ENCODE assay signal across 8 cellular contexts in genomic region chr16:68022278-68022727, GRCh38. TPM values are rescaled to one million over a fixed set of nuclear protein-coding genes. Genes with fewer than 3 reads are reported as not detected.
DNase-seq lines count a peak whose midpoint lies in the region; ATAC-seq and TF ChIP-seq lines count a peak whose summit lies in the region.

No MANE protein-coding gene starts in this region.

- DNase-seq in AG04450 (ENCODE audit: low read depth, low spot score) (no peak), right cardiac atrium (no peak), smooth muscle cell (lab: John Stamatoyannopoulos, UW; ENCODE audit: unreplicated experiment) (no peak), SHP77 (lab: John Stamatoyannopoulos, UW) (no peak)
- no peak for DNase-seq in activated CD4-positive, alpha-beta memory T cell treated with anti-CD3 and anti-CD28 coated beads for 36 hours

- intact Hi-C loops in activated CD4-positive, alpha-beta memory T cell treated with anti-CD3 and anti-CD28 coated beads for 36 hours (cut with micrococcal nuclease): loop anchor here (2.0 kb wide), 3 partner anchors 30 to 130 kb away; partner anchors contain the start of genes PSKH1 and PSMB10
- intact Hi-C loops in right cardiac atrium (cut with DNase I): no loop called here

- peaks cover 11% of the 10 kb centered on the region for H3K79me2 ChIP-seq in smooth muscle cell (ENCODE audit: low read depth)

- 10% methylated on average over 19 of the region's 19 CpGs for WGBS in right cardiac atrium
- 20% methylated on average over 19 of the region's 19 CpGs for WGBS in smooth muscle cell (ENCODE audit: low lambda C conversion rate)

- peak overlapping the region; percentile 98 for H3K4me3 ChIP-seq in AG04450 (ENCODE audit: low read depth, low read length)
- peak overlapping the region; percentile 61 for H3K4me3 ChIP-seq in right cardiac atrium (ENCODE audit: low read length)
- H3K4me3 ChIP-seq in smooth muscle cell: peak overlapping the region; percentile 72

- CTCF ChIA-PET in AG04450 (lab: Charles Lee): interaction anchor here (1.0 to 1.4 kb wide), 3 partner anchors 18 to 206 kb away, joined by 3 to 11 read pairs (median 4); no protein-coding TSS in a partner anchor
- CTCF ChIA-PET in activated CD4-positive, alpha-beta memory T cell treated with anti-CD3 and anti-CD28 coated beads for 36 hours (lab: Charles Lee): interaction anchor here (1.0 to 4.4 kb wide), 6 partner anchors 14 to 359 kb away, joined by 3 to 27 read pairs (median 7); no protein-coding TSS in a partner anchor

- POLR2A ChIA-PET in AG04450 (lab: Yijun Ruan, JAX): interaction anchor here (0.7 to 1.8 kb wide), 3 partner anchors 18 to 63 kb away, joined by 4 to 5 read pairs (median 4); partner anchors contain the start of gene NFATC3
- POLR2A ChIA-PET in activated CD4-positive, alpha-beta memory T cell treated with anti-CD3 and anti-CD28 coated beads for 36 hours (lab: Charles Lee): interaction anchor here (0.7 to 3.3 kb wide), 6 partner anchors 16 to 189 kb away, joined by 3 to 19 read pairs (median 7); partner anchors contain the start of genes DPEP2 and PSMB10

- ATAC-seq in HG02571 (IDR thresholded peaks at IDR 0.05; ENCODE audit: unreplicated experiment) (peak; percentile 7), right cardiac atrium (peak; percentile 10 to 22), HG02759 (IDR thresholded peaks at IDR 0.05; ENCODE audit: unreplicated experiment) (no peak), GM21526 (IDR thresholded peaks at IDR 0.05; ENCODE audit: low FRiP score, unreplicated experiment) (no peak)

- H4K20me1 ChIP-seq in smooth muscle cell (ENCODE audit: low read depth): no peaks in the 10 kb centered on the region

- no peaks in the 10 kb centered on the region for H3K36me3 ChIP-seq in smooth muscle cell (ENCODE audit: low read depth)

- H3K4me2 ChIP-seq in smooth muscle cell: peak overlapping the region; percentile 94

- H3K4me3 Mint-ChIP-seq in activated CD4-positive, alpha-beta memory T cell treated with anti-CD3 and anti-CD28 coated beads for 36 hours: peak overlapping the region; percentile 95

- H3K9me3 ChIP-seq in AG04450 (ENCODE audit: control insufficient read depth, insufficient read depth, low read length) (no peaks in the 10 kb centered on the region; the same call in 1 of the 2 replicates), right cardiac atrium (ENCODE audit: control insufficient read depth, low read length) (no peaks in the 10 kb centered on the region), smooth muscle cell (replicated peaks; ENCODE audit: low read depth) (no peaks in the 10 kb centered on the region)

- H3K9me3 Mint-ChIP-seq in activated CD4-positive, alpha-beta memory T cell treated with anti-CD3 and anti-CD28 coated beads for 36 hours: no peaks in the 10 kb centered on the region

- peak overlapping the region; percentile 94 for H3K27ac Mint-ChIP-seq in activated CD4-positive, alpha-beta memory T cell treated with anti-CD3 and anti-CD28 coated beads for 36 hours

- H2AFZ ChIP-seq in smooth muscle cell (ENCODE audit: low read depth): peak overlapping the region; percentile 92

- no peaks in the 10 kb centered on the region for H3F3A ChIP-seq in smooth muscle cell (ENCODE audit: low read depth)

- H3K27me3 ChIP-seq in AG04450 (ENCODE audit: control insufficient read depth, insufficient read depth, low read length) (no peaks in the 10 kb centered on the region), right cardiac atrium (ENCODE audit: control insufficient read depth, insufficient read depth) (no peaks in the 10 kb centered on the region), smooth muscle cell (ENCODE audit: low read depth) (no peaks in the 10 kb centered on the region)

- peak overlapping the region; percentile 97 for H3K9ac ChIP-seq in smooth muscle cell (ENCODE audit: low read depth)

- peaks cover 17% of the 10 kb centered on the region for H3K36me3 Mint-ChIP-seq in activated CD4-positive, alpha-beta memory T cell treated with anti-CD3 and anti-CD28 coated beads for 36 hours

- H3K27ac ChIP-seq in AG04450 (ENCODE audit: low read depth, low read length) (peak overlapping the region; percentile 65), right cardiac atrium (ENCODE audit: low read length) (no peak overlapping the region), smooth muscle cell (ENCODE audit: low read depth) (peak overlapping the region; percentile 84)

- H3K27me3 Mint-ChIP-seq in activated CD4-positive, alpha-beta memory T cell treated with anti-CD3 and anti-CD28 coated beads for 36 hours: no peaks in the 10 kb centered on the region

- TF ChIP-seq CTCF in AG04450 (IDR thresholded peaks at IDR 0.05; ENCODE audit: low read depth, low read length): no peak
- TF ChIP-seq CTCF in smooth muscle cell (IDR thresholded peaks at IDR 0.05; ENCODE audit: borderline replicate concordance, insufficient read depth, poor library complexity, severe bottlenecking): no peak

- H3K4me1 ChIP-seq in right cardiac atrium (ENCODE audit: control insufficient read depth, insufficient read depth, low read length) (peaks cover 10% of the 10 kb centered on the region), smooth muscle cell (ENCODE audit: low read depth) (peaks cover 4% of the 10 kb centered on the region)

- H3K4me1 Mint-ChIP-seq in activated CD4-positive, alpha-beta memory T cell treated with anti-CD3 and anti-CD28 coated beads for 36 hours (ENCODE audit: low read depth): peaks cover 26% of the 10 kb centered on the region

RNA-seq across cellular contexts. Expression of gene DDX28, which starts 0.7 kb away (rescaled TPM):
- polyA plus RNA-seq in AG04450 (2011; rRNA removed): 7.6 and 8.1 TPM in 2 replicates
- polyA minus RNA-seq in AG04450 (2011; rRNA and poly(A)+ RNA removed): 6.3 and 7.9 TPM in 2 replicates
- 10 to 100 TPM; 12.8 to 14.5 TPM for total RNA-seq in activated CD4-positive, alpha-beta memory T cell treated with anti-CD3 and anti-CD28 coated beads for 36 hours
- 1 to 10 TPM; 6.7 to 7.8 (median 7.4) TPM for total RNA-seq in right cardiac atrium
- polyA plus RNA-seq in right cardiac atrium: 8.4 TPM
- total RNA-seq in smooth muscle cell: 6.0 and 6.7 TPM in 2 replicates
- 7.0 and 9.0 TPM in 2 replicates for polyA plus RNA-seq in smooth muscle cell

RNA-seq across cellular contexts. Expression of gene DUS2, which starts 0.8 kb away (rescaled TPM):
- 13.7 and 14.1 TPM in 2 replicates for polyA plus RNA-seq in AG04450 (2011; rRNA removed)
- polyA minus RNA-seq in AG04450 (2011; rRNA and poly(A)+ RNA removed): 21.4 and 25.0 TPM in 2 replicates
- 10 to 100 TPM; 29.2 to 29.4 TPM for total RNA-seq in activated CD4-positive, alpha-beta memory T cell treated with anti-CD3 and anti-CD28 coated beads for 36 hours
- total RNA-seq in right cardiac atrium: 1 to 10 TPM; 5.1 to 9.5 (median 6.8) TPM
- polyA plus RNA-seq in right cardiac atrium: 4.3 TPM
- 9.5 and 12.1 TPM in 2 replicates for total RNA-seq in smooth muscle cell
- polyA plus RNA-seq in smooth muscle cell: 23.5 and 25.6 TPM in 2 replicates

RNA-seq across cellular contexts. Expression of gene DPEP2NB, which starts 6.6 kb away (rescaled TPM):
- polyA plus RNA-seq in AG04450 (2011; rRNA removed) (not detected in 2 replicates), right cardiac atrium (not detected), smooth muscle cell (not detected in 2 replicates)
- not detected in 2 replicates for polyA minus RNA-seq in AG04450 (2011; rRNA and poly(A)+ RNA removed)
- total RNA-seq in activated CD4-positive, alpha-beta memory T cell treated with anti-CD3 and anti-CD28 coated beads for 36 hours: not detected
- total RNA-seq in right cardiac atrium (not detected), smooth muscle cell (not detected in 2 replicates)

RNA-seq across cellular contexts. Expression of gene DPEP2, which starts 23.0 kb away (rescaled TPM):
- polyA plus RNA-seq in AG04450 (2011; rRNA removed) (not detected in 2 replicates), right cardiac atrium (1.5 TPM), smooth muscle cell (not detected in 2 replicates)
- 0.32 TPM in 1 of 2 replicates, not detected in the other for polyA minus RNA-seq in AG04450 (2011; rRNA and poly(A)+ RNA removed)
- total RNA-seq in activated CD4-positive, alpha-beta memory T cell treated with anti-CD3 and anti-CD28 coated beads for 36 hours: 1 to 10 TPM; 3.9 to 5.3 TPM
- total RNA-seq in right cardiac atrium (1 to 10 TPM; 1.2 to 2.7 (median 1.8) TPM), smooth muscle cell (not detected in 2 replicates)

RNA-seq across cellular contexts. Expression of gene DPEP3, which starts 42.0 kb away (rescaled TPM):
- not detected in 2 replicates for polyA plus RNA-seq in AG04450 (2011; rRNA removed)
- polyA minus RNA-seq in AG04450 (2011; rRNA and poly(A)+ RNA removed): not detected in 2 replicates
- not detected for total RNA-seq in activated CD4-positive, alpha-beta memory T cell treated with anti-CD3 and anti-CD28 coated beads for 36 hours
- not detected for total RNA-seq in right cardiac atrium
- polyA plus RNA-seq in right cardiac atrium: not detected
- total RNA-seq in smooth muscle cell: not detected in 2 replicates
- polyA plus RNA-seq in smooth muscle cell: not detected in 2 replicates

Comparison
In these comparisons a context has a peak if more than half of its experiments do, and no peak if none do; other contexts are left out.
1. ATAC-seq: peak in HG02571 (single experiment) and right cardiac atrium (2 of 2); none in HG02759 (single experiment) and GM21526 (single experiment).
2. Peak in every context shown above with its lines, with median percentiles within 50 percentile points of each other: H3K4me3 ChIP-seq.